26 cellular contexts compared by ENCODE assay signal in the genomic region with DNA sequence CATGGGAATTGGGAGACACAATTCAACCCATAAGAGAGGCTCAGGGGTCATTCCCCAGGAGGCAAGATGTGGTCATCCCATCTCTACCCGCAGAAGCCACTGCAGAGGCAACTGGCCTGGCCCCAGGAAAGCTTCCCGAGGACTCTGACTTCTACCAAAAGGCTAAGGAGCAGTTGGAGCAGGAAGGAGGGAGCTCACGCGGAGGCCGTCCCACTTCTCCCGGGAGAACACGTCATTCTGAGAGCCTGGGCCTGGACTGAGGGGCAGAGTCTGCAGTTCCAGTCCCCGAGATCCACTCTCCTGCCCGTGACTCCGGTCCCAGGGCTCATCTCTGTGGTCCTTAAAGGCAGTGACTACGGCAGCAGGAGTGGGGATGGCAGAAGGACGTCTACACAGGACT.
A peak's percentile ranks its signal among the peaks of the same experiment; 100 is the strongest.
DNase-seq lines count a peak whose midpoint lies in the region; ATAC-seq, FAIRE-seq and TF ChIP-seq lines count a peak whose summit lies in the region.
"Had no signal": no experiment of that assay in that cellular context is flagged by ENCODE, and none has a peak within 500 bp of the region (broad histone marks: within the 10 kb centered on the region; RNA-seq: fewer than 3 reads in every experiment).

No MANE protein-coding gene starts in this region.

- DNase-seq in Right ventricle myocardium inferior (ENCODE audit: missing footprints) (no peak), cardiac septum (ENCODE audit: low spot score) (no peak), right cardiac atrium (peak; percentile 64 to 86 (median 75)), retina (peak; percentile 6), GM13977 (ENCODE audit: low spot score) (no peak), stomach (no peak), HTR-8/SVneo (ENCODE audit: insufficient read length, low spot score) (no peak), NCI-H526 (lab: John Stamatoyannopoulos, UW) (no peak)
- DNase-seq: activated CD4-positive, alpha-beta T cell treated with anti-CD3 and anti-CD28 coated beads for 48 hours; activated CD8-positive, alpha-beta memory T cell treated with anti-CD3 and anti-CD28 coated beads for 24 hours; activated effector memory CD4-positive, alpha-beta T cell treated with anti-CD3 and anti-CD28 coated beads, Interleukin-2, amount 50 U/mL, for 16 hours; C1 segment of cervical spinal cord; colonic mucosa; DMS153; effector CD8-positive, alpha-beta T cell; H9; kidney glomerular epithelial cell; NCI-H1436 treated with DMSO at 0.1 percent for 48 hours; NCI-H345; sigmoid colon; T1000; WERI-Rb-1 had no signal

- H3K36me3 ChIP-seq in stomach = no peaks in the 10 kb centered on the region
- H3K36me3 ChIP-seq: colonic mucosa, sigmoid colon, SJSA1, WERI-Rb-1 had no signal

- no peaks in the 10 kb centered on the region for H3K9me3 ChIP-seq in right cardiac atrium (ENCODE audit: control insufficient read depth, low read length)
- no peaks in the 10 kb centered on the region for H3K9me3 ChIP-seq in stomach
- H3K9me3 ChIP-seq: colonic mucosa, sigmoid colon, SJSA1 had no signal

- WGBS in right cardiac atrium = 53% methylated on average over 12 of the region's 12 CpGs
- WGBS in stomach, 5 donors = 68 to 78% (median 69%) methylated on average over 12 of the region's 12 CpGs

- H3K27ac ChIP-seq in right cardiac atrium (ENCODE audit: low read length) (no peak overlapping the region), stomach (peak overlapping the region in 1 of 5 donors; percentile 22)
- H3K27ac ChIP-seq: 22Rv1, colonic mucosa, SJSA1, WERI-Rb-1 had no signal

- TF ChIP-seq EP300 in stomach (IDR thresholded peaks at IDR 0.05) = no peak

- no peak for FAIRE-seq in HTR-8/SVneo (lab: Jason Lieb, UNC)
- FAIRE-seq: GM12892 had no signal

- no peak for TF ChIP-seq POLR2A in stomach (IDR thresholded peaks at IDR 0.05)

- ATAC-seq in Right ventricle myocardium inferior (peak; percentile 34), right cardiac atrium (peak; percentile 35 to 36)
- ATAC-seq: stimulated activated effector memory CD8-positive, alpha-beta T cell treated with anti-CD3 and anti-CD28 coated beads, Interleukin-12 subunit alpha, Interleukin-12 subunit beta, amount 100 ng/mL, for 72 hours had no signal

- in situ Hi-C loops in GM13977 (cut with MboI; ENCODE audit: low pct_unique_long_range_greater_than_20kb, low sequenced_read_pairs, unreplicated experiment) = no loop called here

- intact Hi-C loops in Right ventricle myocardium inferior (cut with DNase I) (loop anchor here (10.0 kb wide), 1 partner anchor 219 kb away; a partner anchor contains a TSS), cardiac septum (cut with DNase I) (loop anchor here (5.0 kb wide), 1 partner anchor 217 kb away; a partner anchor contains a TSS), right cardiac atrium (cut with DNase I) (no loop called here), stomach (cut with DNase I; ENCODE audit: low total_unique reads) (no loop called here)

- no peaks in the 10 kb centered on the region for H3K27me3 ChIP-seq in right cardiac atrium (ENCODE audit: control insufficient read depth, insufficient read depth)
- H3K27me3 ChIP-seq in stomach = no peaks in the 10 kb centered on the region
- H3K27me3 ChIP-seq: colonic mucosa, sigmoid colon, SJSA1 had no signal

- TF ChIP-seq CTCF in GM13977 (IDR thresholded peaks at IDR 0.05; ENCODE audit: extremely low read depth, insufficient read depth, missing control alignments) (no peak), stomach (IDR thresholded peaks at IDR 0.05) (no peak)

- H3K4me3 ChIP-seq in right cardiac atrium (ENCODE audit: low read length) (no peak overlapping the region), stomach (no peak overlapping the region)
- H3K4me3 ChIP-seq: colonic mucosa, sigmoid colon, SJSA1 had no signal

- peaks cover 3% of the 10 kb centered on the region for H3K4me1 ChIP-seq in right cardiac atrium (ENCODE audit: control insufficient read depth, insufficient read depth, low read length)
- H3K4me1 ChIP-seq in stomach = peaks cover 8 to 16% (median 11%) of the 10 kb centered on the region in 4 donors
- H3K4me1 ChIP-seq: colonic mucosa had no signal

Comparison
In these comparisons a context has a peak if more than half of its experiments do, and no peak if none do; other contexts are left out.
1. DNase-seq: peak in right cardiac atrium (3 of 3) and retina (single experiment); none in Right ventricle myocardium inferior (single experiment), cardiac septum (single experiment), GM13977 (single experiment), stomach (single experiment), HTR-8/SVneo (single experiment) and NCI-H526 (0 of 2).
2. intact Hi-C loops: an anchor here in Right ventricle myocardium inferior (10.0 kb wide) and cardiac septum (5.0 kb wide); none called in right cardiac atrium and stomach.